Comparison of ENCODE assay signal across 8 cellular contexts in genomic region chr17:43900183-43900857, GRCh38. TPM values are rescaled to one million over a fixed set of nuclear protein-coding genes. Genes with fewer than 3 reads are reported as not detected.
A peak's percentile ranks its signal among the peaks of the same experiment; 100 is the strongest.
DNase-seq lines count a peak whose midpoint lies in the region; ATAC-seq and TF ChIP-seq lines count a peak whose summit lies in the region.

No MANE protein-coding gene starts in this region.

- intact Hi-C loops in activated CD4-positive, alpha-beta T cell treated with anti-CD3 and anti-CD28 coated beads, Interleukin-2, amount 10 ng/mL, durations not matched to agents 24 days and 14 days (cut with micrococcal nuclease) = no loop called here
- intact Hi-C loops in colonic mucosa (cut with DNase I) (no loop called here), left colon (cut with DNase I, micrococcal nuclease) (no loop called here)

- H3K4me3 Mint-ChIP-seq in activated CD4-positive, alpha-beta T cell treated with anti-CD3 and anti-CD28 coated beads, Interleukin-2, amount 10 ng/mL, durations not matched to agents 24 days and 14 days = peak overlapping the region; percentile 84

- no peaks in the 10 kb centered on the region for H3K36me3 Mint-ChIP-seq in activated CD4-positive, alpha-beta T cell treated with anti-CD3 and anti-CD28 coated beads, Interleukin-2, amount 10 ng/mL, durations not matched to agents 24 days and 14 days (ENCODE audit: low read depth)

- DNase-seq in DMS114 treated with DMSO at 0.1 percent for 48 hours (lab: John Stamatoyannopoulos, UW; ENCODE audit: unreplicated experiment) (peak; percentile 74), NCI-H510A (lab: John Stamatoyannopoulos, UW) (peak; percentile 84), colonic mucosa (peak; percentile 85), left colon (peak; percentile 74 to 88)
- DNase-seq in activated CD4-positive, alpha-beta T cell treated with anti-CD3 and anti-CD28 coated beads, Interleukin-2, amount 10 ng/mL, durations not matched to agents 24 days and 14 days = peak; percentile 96
- peak; percentile 92 for DNase-seq in stimulated activated CD4-positive, alpha-beta T cell treated with anti-CD3 and anti-CD28 coated beads, Interleukin-15, amount 100 ng/mL, for 24 hours

- H3K27me3 ChIP-seq in colonic mucosa = peaks cover 1% of the 10 kb centered on the region

- no peak overlapping the region for H3K27ac Mint-ChIP-seq in activated CD4-positive, alpha-beta T cell treated with anti-CD3 and anti-CD28 coated beads, Interleukin-2, amount 10 ng/mL, durations not matched to agents 24 days and 14 days

- no peaks in the 10 kb centered on the region for H3K9me3 ChIP-seq in colonic mucosa

- H3K4me3 ChIP-seq in colonic mucosa = peak overlapping the region; percentile 34

- peaks cover 7% of the 10 kb centered on the region for H3K4me1 ChIP-seq in colonic mucosa

- H3K27ac ChIP-seq in colonic mucosa = no peak overlapping the region

- no peaks in the 10 kb centered on the region for H3K9me3 Mint-ChIP-seq in activated CD4-positive, alpha-beta T cell treated with anti-CD3 and anti-CD28 coated beads, Interleukin-2, amount 10 ng/mL, durations not matched to agents 24 days and 14 days

- ATAC-seq in HG03066 (IDR thresholded peaks at IDR 0.05; ENCODE audit: low read depth, unreplicated experiment) (peak; percentile 65), left colon (peak; percentile 100), GM18517 (IDR thresholded peaks at IDR 0.05; ENCODE audit: unreplicated experiment) (no peak)

- H3K27me3 Mint-ChIP-seq in activated CD4-positive, alpha-beta T cell treated with anti-CD3 and anti-CD28 coated beads, Interleukin-2, amount 10 ng/mL, durations not matched to agents 24 days and 14 days = peaks cover 47% of the 10 kb centered on the region

- TF ChIP-seq CTCF in colonic mucosa (IDR thresholded peaks at IDR 0.05) = no peak

- peak overlapping the region in 1 of 2 donors; percentile 46 for H3K9ac ChIP-seq in colonic mucosa (ENCODE audit: low read depth in 2 of 2, low read length in 2 of 2)

- H3K36me3 ChIP-seq in colonic mucosa = no peaks in the 10 kb centered on the region

- peaks cover 8% of the 10 kb centered on the region for H3K4me1 Mint-ChIP-seq in activated CD4-positive, alpha-beta T cell treated with anti-CD3 and anti-CD28 coated beads, Interleukin-2, amount 10 ng/mL, durations not matched to agents 24 days and 14 days

RNA-seq across cellular contexts. Expression of gene MPP2, which starts 7.0 kb away (rescaled TPM):
- total RNA-seq in activated CD4-positive, alpha-beta T cell treated with anti-CD3 and anti-CD28 coated beads, Interleukin-2, amount 10 ng/mL, durations not matched to agents 24 days and 14 days = 0.83 and 1.3 TPM in 2 replicates
- total RNA-seq in colonic mucosa = 1 to 10 TPM; 1.1 to 2.8 TPM
- 1 to 10 TPM in 1 of 2 donors, under 1 TPM in 1; 0.49 to 2.6 TPM for total RNA-seq in left colon

RNA-seq across cellular contexts. Expression of gene PPY, which starts 42.0 kb away (rescaled TPM):
- not detected in 2 replicates for total RNA-seq in activated CD4-positive, alpha-beta T cell treated with anti-CD3 and anti-CD28 coated beads, Interleukin-2, amount 10 ng/mL, durations not matched to agents 24 days and 14 days
- total RNA-seq in colonic mucosa (under 1 TPM in 1 of 2 donors, not detected in 1; 0.49 TPM), left colon (1 to 10 TPM in 1 of 2 donors, not detected in 1; 2.0 TPM)

RNA-seq across cellular contexts. Expression of gene CD300LG, which starts 53.3 kb away (rescaled TPM):
- not detected in 2 replicates for total RNA-seq in activated CD4-positive, alpha-beta T cell treated with anti-CD3 and anti-CD28 coated beads, Interleukin-2, amount 10 ng/mL, durations not matched to agents 24 days and 14 days
- total RNA-seq in colonic mucosa (under 1 TPM in 1 of 2 donors, not detected in 1; 0.32 TPM), left colon (under 1 TPM; 0.27 to 0.87 TPM)

RNA-seq across cellular contexts. Expression of gene PYY, which starts 53.4 kb away (rescaled TPM):
- 0.26 TPM in 1 of 2 replicates, not detected in the other for total RNA-seq in activated CD4-positive, alpha-beta T cell treated with anti-CD3 and anti-CD28 coated beads, Interleukin-2, amount 10 ng/mL, durations not matched to agents 24 days and 14 days
- total RNA-seq in colonic mucosa (100 to 1,000 TPM in 1 of 2 donors, 10 to 100 TPM in 1; 73.8 to 258 TPM), left colon (10 to 100 TPM; 61.2 to 79.7 TPM)
